10 cellular contexts compared by ENCODE assay signal in the genomic region with DNA sequence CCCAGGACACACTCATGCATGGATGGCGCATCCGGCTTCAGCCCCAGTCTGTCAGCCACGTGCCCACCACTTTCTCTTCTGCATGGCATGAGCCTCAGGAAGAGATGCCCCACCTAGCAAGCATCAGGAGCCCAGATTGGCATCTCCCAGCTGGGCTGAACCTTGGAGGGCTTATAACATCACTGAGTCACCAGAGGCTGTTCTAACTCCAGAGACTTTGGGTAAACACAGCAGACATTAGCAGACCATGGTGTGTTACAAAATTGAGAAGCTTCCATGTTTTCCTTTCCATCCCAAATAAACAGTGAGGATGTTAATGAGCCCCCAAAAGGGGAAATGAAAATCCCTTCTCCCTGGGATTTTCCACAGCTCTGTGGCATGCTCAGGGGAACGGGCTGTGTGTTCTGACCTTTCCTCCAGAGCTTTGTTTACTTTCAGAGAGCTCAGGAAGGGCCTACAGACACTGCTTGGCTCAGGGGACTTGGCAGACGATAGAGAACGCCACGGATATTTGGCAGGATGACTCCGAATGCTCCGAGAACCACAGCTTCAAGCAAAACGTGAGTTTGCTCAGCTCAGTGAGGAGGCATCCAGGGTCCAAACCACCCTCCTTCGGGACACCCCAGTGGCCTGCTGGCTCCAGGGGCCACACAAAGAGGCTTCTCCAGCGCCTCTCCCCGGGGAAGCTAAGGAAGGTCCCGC. TPM values are rescaled to one million over a fixed set of nuclear protein-coding genes. Genes with fewer than 3 reads are reported as not detected.
DNase-seq lines count a peak whose midpoint lies in the region; ATAC-seq and TF ChIP-seq lines count a peak whose summit lies in the region.
"Had no signal": no experiment of that assay in that cellular context is flagged by ENCODE, and none has a peak within 500 bp of the region (broad histone marks: within the 10 kb centered on the region; RNA-seq: fewer than 3 reads in every experiment).

No MANE protein-coding gene starts in this region.

- H2AK5ac ChIP-seq in neuronal stem cell (ENCODE audit: low read depth, low read length), result no peak overlapping the region

- no peaks in the 10 kb centered on the region for H3K79me2 ChIP-seq in OCI-LY7 (ENCODE audit: insufficient read depth, low read depth, low read length)

- H3K4me1 ChIP-seq in neuronal stem cell (ENCODE audit: control insufficient read depth in 2 of 2, insufficient read depth in 1 of 2, low read depth in 1 of 2, low read length in 2 of 2) (no peaks in the 10 kb centered on the region), aorta (ENCODE audit: control insufficient read depth in 1 of 2, insufficient read depth in 2 of 2, low read length in 2 of 2) (no peaks in the 10 kb centered on the region), OCI-LY7 (ENCODE audit: insufficient read depth, low read length, poor library complexity, severe bottlenecking) (no peaks in the 10 kb centered on the region)

- DNase-seq in foreskin fibroblast, result peak; percentile 2 to 17
- no peak for DNase-seq in neuronal stem cell (ENCODE audit: low spot score)
- DNase-seq in aorta, result peak in 1 of 2 donors; percentile 57
- no peak for DNase-seq in mesothelial cell of epicardium (ENCODE audit: low spot score in 2 of 2, unreplicated experiment in 2 of 2)
- DNase-seq in OCI-LY7 (ENCODE audit: low spot score), result no peak
- DNase-seq: natural killer cell had no signal

- no peak overlapping the region for H2BK12ac ChIP-seq in neuronal stem cell (ENCODE audit: low read length)

- H3K27me3 Mint-ChIP-seq in mesothelial cell of epicardium (ENCODE audit: low read depth), result peaks cover 23% of the 10 kb centered on the region

- no peak overlapping the region for H4K91ac ChIP-seq in neuronal stem cell (ENCODE audit: low read depth, low read length, poor library complexity)

- H3K36me3 ChIP-seq in neuronal stem cell (replicated peaks in 1 of 2; ENCODE audit: control insufficient read depth in 2 of 2, insufficient read depth in 2 of 2, low read length in 2 of 2) (no peaks in the 10 kb centered on the region), aorta (ENCODE audit: control insufficient read depth in 1 of 2, insufficient read depth in 2 of 2, low read length in 1 of 2) (no peaks in the 10 kb centered on the region), OCI-LY7 (ENCODE audit: insufficient read depth, low read length) (no peaks in the 10 kb centered on the region)

- peak overlapping the region; percentile 39 for H3K27ac ChIP-seq in adipose tissue (ENCODE audit: low read depth, low read length)
- H3K27ac ChIP-seq in neuronal stem cell (replicated peaks; ENCODE audit: low read length), result no peak overlapping the region
- H3K27ac ChIP-seq in aorta (ENCODE audit: low read depth in 1 of 2, low read length in 2 of 2), result no peak overlapping the region
- no peak overlapping the region for H3K27ac ChIP-seq in OCI-LY7 (ENCODE audit: low read depth, low read length, poor library complexity, severe bottlenecking)
- H3K27ac ChIP-seq: epithelial cell of prostate had no signal

- no peak overlapping the region for H3K14ac ChIP-seq in neuronal stem cell (ENCODE audit: low read length)

- H3K27ac Mint-ChIP-seq in mesothelial cell of epicardium, result no peak overlapping the region
- H3K27ac Mint-ChIP-seq: natural killer cell had no signal

- TF ChIP-seq CTCF in foreskin fibroblast (IDR thresholded peaks at IDR 0.05; ENCODE audit: low read depth, low read length) (no peak), mesothelial cell of epicardium (IDR thresholded peaks at IDR 0.05; ENCODE audit: unreplicated experiment) (no peak), OCI-LY7 (conservative IDR thresholded peaks at IDR 0.05; ENCODE audit: low read length) (no peak)

- CTCF ChIA-PET in OCI-LY7 (lab: Charles Lee; ENCODE audit: unreplicated experiment), result no interaction called here

- no peaks in the 10 kb centered on the region for H3K79me1 ChIP-seq in neuronal stem cell (ENCODE audit: low read depth, low read length)

- no peaks in the 10 kb centered on the region for H3K9me2 ChIP-seq in OCI-LY7 (ENCODE audit: insufficient read depth, low read length)

- peaks cover 12% of the 10 kb centered on the region for H3K4me1 Mint-ChIP-seq in mesothelial cell of epicardium
- H3K4me1 Mint-ChIP-seq: natural killer cell had no signal

- H3K9me3 ChIP-seq in neuronal stem cell (replicated peaks in 1 of 2; ENCODE audit: control insufficient read depth in 2 of 2, insufficient read depth in 1 of 2, low read depth in 1 of 2, low read length in 2 of 2), result no peaks in the 10 kb centered on the region
- no peaks in the 10 kb centered on the region for H3K9me3 ChIP-seq in aorta (ENCODE audit: control insufficient read depth, low read length)
- H3K9me3 ChIP-seq in OCI-LY7 (ENCODE audit: low read length), result no peaks in the 10 kb centered on the region

- H3K27me3 ChIP-seq in neuronal stem cell (ENCODE audit: control insufficient read depth in 3 of 3, insufficient read depth in 3 of 3, low read depth in 1 of 3, low read length in 3 of 3) (no peaks in the 10 kb centered on the region), aorta (ENCODE audit: control insufficient read depth in 1 of 2, insufficient read depth in 2 of 2, low read length in 1 of 2) (no peaks in the 10 kb centered on the region)

- POLR2A ChIA-PET in OCI-LY7 (lab: Charles Lee), result no interaction called here

- ATAC-seq in aorta (ENCODE audit: low FRiP score), result peak; percentile 72
- ATAC-seq in SK-N-SH treated with all-trans-retinoic acid at 6 μM for 48 hours, result no peak
- ATAC-seq: natural killer cell had no signal

- H4K8ac ChIP-seq in neuronal stem cell (ENCODE audit: low read depth, low read length), result no peak overlapping the region

- no peak overlapping the region for H3K4ac ChIP-seq in neuronal stem cell (ENCODE audit: low read length)

- H2BK120ac ChIP-seq in neuronal stem cell (ENCODE audit: low read depth, low read length), result no peak overlapping the region

- no peaks in the 10 kb centered on the region for H3K9me3 Mint-ChIP-seq in mesothelial cell of epicardium
- H3K9me3 Mint-ChIP-seq: natural killer cell had no signal

- no peak overlapping the region for H3K4me3 Mint-ChIP-seq in mesothelial cell of epicardium
- H3K4me3 Mint-ChIP-seq: natural killer cell had no signal

- intact Hi-C loops in aorta (cut with DNase I) (no loop called here), OCI-LY7 (cut with micrococcal nuclease; ENCODE audit: unreplicated experiment) (no loop called here)

- no peak overlapping the region for H3K9ac ChIP-seq in neuronal stem cell (ENCODE audit: low read depth, low read length, poor library complexity)

- peak overlapping the region; percentile 12 for H3K18ac ChIP-seq in neuronal stem cell (ENCODE audit: low read length)

- no TSS peak for BruUV-seq in OCI-LY7 (replicated peaks; lab: Mats Ljungman, UMichigan)

- H2BK15ac ChIP-seq in neuronal stem cell (ENCODE audit: low read length), result no peak overlapping the region

- H2BK5ac ChIP-seq in neuronal stem cell (ENCODE audit: low read length), result no peak overlapping the region

- no peaks in the 10 kb centered on the region for H4K20me1 ChIP-seq in OCI-LY7 (ENCODE audit: insufficient read depth, low read length)

- H3K4me2 ChIP-seq in neuronal stem cell (ENCODE audit: insufficient read depth, low read length, poor library complexity, severe bottlenecking), result no peak overlapping the region
- no peak overlapping the region for H3K4me2 ChIP-seq in OCI-LY7 (ENCODE audit: low read length)

- 46 to 52% (median 48%) methylated on average over 14 of the region's 14 CpGs for WGBS in adipose tissue, 3 donors
- no CpG with 5 or more reads among the region's 14 CpGs for WGBS in neuronal stem cell (ENCODE audit: extremely low coverage in 2 of 2, insufficient read length in 2 of 2, insufficient replicate concordance in 1 of 2), 2 donors
- 35 to 37% methylated on average over 14 of the region's 14 CpGs for WGBS in aorta, 2 donors

- no peak overlapping the region for H2AFZ ChIP-seq in neuronal stem cell (ENCODE audit: low read length)
- no peak overlapping the region for H2AFZ ChIP-seq in OCI-LY7 (ENCODE audit: low read length)

- H3K4me3 ChIP-seq in foreskin fibroblast (ENCODE audit: low read depth in 1 of 2, low read length in 2 of 2) (no peak overlapping the region), neuronal stem cell (ENCODE audit: low read length in 2 of 2) (no peak overlapping the region), aorta (ENCODE audit: low read length in 2 of 2) (no peak overlapping the region), OCI-LY7 (ENCODE audit: low read depth, low read length, poor library complexity, severe bottlenecking) (no peak overlapping the region)

- H3K36me3 Mint-ChIP-seq in mesothelial cell of epicardium, result no peaks in the 10 kb centered on the region
- H3K36me3 Mint-ChIP-seq: natural killer cell had no signal

- no peak overlapping the region for H3K23ac ChIP-seq in neuronal stem cell (ENCODE audit: low read depth, low read length, poor library complexity)

TF ChIP-seq in SK-N-SH treated with all-trans-retinoic acid at 6 μM for 48 hours, 23 proteins besides CTCF, POLR2A, EP300 and RAD21 (continues in another document):
- TF ChIP-seq ZNF70 (CRISPR knock-in tag; IDR thresholded peaks at IDR 0.05), result no peak

RNA-seq across cellular contexts. Expression of a gene that starts 16.5 kb away (rescaled TPM):
- polyA plus RNA-seq in adipose tissue, result 10 to 100 TPM in 1 of 3 donors, 1 to 10 TPM in 1, under 1 TPM in 1; 0.58 to 57.7 (median 4.4) TPM
- not detected for polyA plus RNA-seq in neuronal stem cell (2013, experiment 1 of 2)
- not detected for polyA plus RNA-seq in neuronal stem cell (2013, experiment 2 of 2)
- 1 to 10 TPM in 1 of 2 donors, not detected in 1; 9.7 TPM for total RNA-seq in aorta
- polyA plus RNA-seq in aorta, result 1 to 10 TPM in 1 of 2 donors, under 1 TPM in 1; 0.61 to 1.3 TPM
- 1.3 to 1.6 TPM (median 1.5 TPM) in 3 replicates for total RNA-seq in mesothelial cell of epicardium
- total RNA-seq in OCI-LY7 (2014; rRNA removed; shearing (Covaris generic)), result not detected in 2 replicates
- not detected in 2 replicates for total RNA-seq in OCI-LY7 (2022)
- total RNA-seq: LHCN-M2, natural killer cell had no signal

RNA-seq across cellular contexts. Expression of a gene that starts 20.3 kb away (rescaled TPM):
- polyA plus RNA-seq in adipose tissue (not detected), aorta (not detected)
- not detected for polyA plus RNA-seq in neuronal stem cell (2013, experiment 1 of 2)
- polyA plus RNA-seq in neuronal stem cell (2013, experiment 2 of 2), result not detected
- total RNA-seq in aorta (not detected), mesothelial cell of epicardium (not detected in 3 replicates), OCI-LY7 (2022) (not detected in 2 replicates)
- not detected in 2 replicates for total RNA-seq in OCI-LY7 (2014; rRNA removed; shearing (Covaris generic))
- total RNA-seq: LHCN-M2, natural killer cell had no signal

RNA-seq across cellular contexts. Expression of a gene that starts 50.8 kb away (rescaled TPM):
- polyA plus RNA-seq in adipose tissue, result 1 to 10 TPM in 1 of 3 donors, not detected in 2; 1.3 TPM
- polyA plus RNA-seq in neuronal stem cell (2013, experiment 1 of 2), result not detected
- not detected for polyA plus RNA-seq in neuronal stem cell (2013, experiment 2 of 2)
- not detected for total RNA-seq in aorta
- not detected for polyA plus RNA-seq in aorta
- not detected in 3 replicates for total RNA-seq in mesothelial cell of epicardium
- not detected in 2 replicates for total RNA-seq in OCI-LY7 (2014; rRNA removed; shearing (Covaris generic))
- not detected in 2 replicates for total RNA-seq in OCI-LY7 (2022)
- total RNA-seq: LHCN-M2, natural killer cell had no signal

Comparison
In these comparisons a context has a peak if more than half of its experiments do, and no peak if none do; other contexts are left out.
1. DNase-seq: peak in foreskin fibroblast (2 of 2); none in neuronal stem cell (single experiment), mesothelial cell of epicardium (0 of 2) and OCI-LY7 (single experiment).